ENCODE assay signal across 19 cellular contexts in genomic region chr10:100168313-100168643, GRCh38. TPM values are rescaled to one million over a fixed set of nuclear protein-coding genes. Genes with fewer than 3 reads are reported as not detected.
DNase-seq lines count a peak whose midpoint lies in the region; TF ChIP-seq lines count a peak whose summit lies in the region.
"Had no signal": no experiment of that assay in that cellular context is flagged by ENCODE, and none has a peak within 500 bp of the region (broad histone marks: within the 10 kb centered on the region; RNA-seq: fewer than 3 reads in every experiment).

No MANE protein-coding gene starts in this region.

- peaks cover 58% of the 10 kb centered on the region for H3K4me1 Mint-ChIP-seq in activated T-cell treated with anti-CD3 and anti-CD28 coated beads, Interleukin-2, amount 50 U/mL, for 24 hours (ENCODE audit: low read depth)
- H3K4me1 Mint-ChIP-seq in immature natural killer cell = peaks cover 21 to 30% of the 10 kb centered on the region in 2 donors
- H3K4me1 Mint-ChIP-seq in stimulated activated naive CD8-positive, alpha-beta T cell treated with anti-CD3 and anti-CD28 coated beads, Interleukin-15, Interleukin-2, amounts not matched to agents 100 ng/mL and 50 ng/mL, for 24 hours (ENCODE audit: low read depth) = peaks cover 45% of the 10 kb centered on the region

- no peaks in the 10 kb centered on the region for H3K27me3 Mint-ChIP-seq in activated T-cell treated with anti-CD3 and anti-CD28 coated beads, Interleukin-2, amount 50 U/mL, for 24 hours
- H3K27me3 Mint-ChIP-seq in immature natural killer cell (ENCODE audit: low read depth in 3 of 3) = peaks cover 0 to 2% (median 0%) of the 10 kb centered on the region in 3 donors
- H3K27me3 Mint-ChIP-seq in stimulated activated naive CD8-positive, alpha-beta T cell treated with anti-CD3 and anti-CD28 coated beads, Interleukin-15, Interleukin-2, amounts not matched to agents 100 ng/mL and 50 ng/mL, for 24 hours = no peaks in the 10 kb centered on the region
- H3K27me3 Mint-ChIP-seq: activated B cell treated with CpG ODN at 0.5 μM for 24 hours had no signal

- H3K9me3 Mint-ChIP-seq in activated T-cell treated with anti-CD3 and anti-CD28 coated beads, Interleukin-2, amount 50 U/mL, for 24 hours = peaks cover 3% of the 10 kb centered on the region
- no peaks in the 10 kb centered on the region for H3K9me3 Mint-ChIP-seq in immature natural killer cell
- H3K9me3 Mint-ChIP-seq in stimulated activated naive CD8-positive, alpha-beta T cell treated with anti-CD3 and anti-CD28 coated beads, Interleukin-15, Interleukin-2, amounts not matched to agents 100 ng/mL and 50 ng/mL, for 24 hours = peaks cover 6% of the 10 kb centered on the region
- H3K9me3 Mint-ChIP-seq: activated B cell treated with CpG ODN at 0.5 μM for 24 hours had no signal

- H3K27ac Mint-ChIP-seq in activated T-cell treated with anti-CD3 and anti-CD28 coated beads, Interleukin-2, amount 50 U/mL, for 24 hours = peak overlapping the region; percentile 61
- H3K27ac Mint-ChIP-seq in immature natural killer cell = peak overlapping the region; percentile 88 to 95 (median 90)
- H3K27ac Mint-ChIP-seq in stimulated activated naive CD8-positive, alpha-beta T cell treated with anti-CD3 and anti-CD28 coated beads, Interleukin-15, Interleukin-2, amounts not matched to agents 100 ng/mL and 50 ng/mL, for 24 hours = peak overlapping the region; percentile 80
- H3K27ac Mint-ChIP-seq: activated B cell treated with CpG ODN at 0.5 μM for 24 hours had no signal

- H3K4me3 Mint-ChIP-seq in activated T-cell treated with anti-CD3 and anti-CD28 coated beads, Interleukin-2, amount 50 U/mL, for 24 hours = peak overlapping the region; percentile 13
- H3K4me3 Mint-ChIP-seq in immature natural killer cell = peak overlapping the region in 4 of 5 donors; percentile 69 to 86 (median 84)
- peak overlapping the region; percentile 39 for H3K4me3 Mint-ChIP-seq in stimulated activated naive CD8-positive, alpha-beta T cell treated with anti-CD3 and anti-CD28 coated beads, Interleukin-15, Interleukin-2, amounts not matched to agents 100 ng/mL and 50 ng/mL, for 24 hours
- H3K4me3 Mint-ChIP-seq: activated B cell treated with CpG ODN at 0.5 μM for 24 hours had no signal

- no peak for TF ChIP-seq CTCF in VCaP (conservative IDR thresholded peaks at IDR 0.05)

- peak overlapping the region; percentile 41 for H3K27ac ChIP-seq in VCaP
- H3K27ac ChIP-seq: coronary artery, PC-9 had no signal

- peaks cover 85% of the 10 kb centered on the region for H3K36me3 Mint-ChIP-seq in activated T-cell treated with anti-CD3 and anti-CD28 coated beads, Interleukin-2, amount 50 U/mL, for 24 hours (ENCODE audit: low read depth)
- H3K36me3 Mint-ChIP-seq in immature natural killer cell = peaks cover 14 to 29% (median 14%) of the 10 kb centered on the region in 3 donors
- peaks cover 71% of the 10 kb centered on the region for H3K36me3 Mint-ChIP-seq in stimulated activated naive CD8-positive, alpha-beta T cell treated with anti-CD3 and anti-CD28 coated beads, Interleukin-15, Interleukin-2, amounts not matched to agents 100 ng/mL and 50 ng/mL, for 24 hours (ENCODE audit: low read depth)

- DNase-seq in activated T-cell treated with anti-CD3 and anti-CD28 coated beads, Interleukin-2, amount 50 U/mL, for 24 hours = no peak
- DNase-seq in activated T-cell treated with anti-CD3 and anti-CD28 coated beads, Interleukin-2, amount 50 U/mL, for 48 hours = no peak
- DNase-seq in immature natural killer cell (no peak), NCI-H526 treated with DMSO at 0.1 percent for 48 hours (lab: John Stamatoyannopoulos, UW) (no peak), NCI-H2029 (lab: John Stamatoyannopoulos, UW) (no peak), OCI-M2 (lab: John Stamatoyannopoulos, UW; ENCODE audit: unreplicated experiment) (no peak)
- DNase-seq: activated B cell treated with CpG ODN at 0.5 μM for 24 hours; Caco-2; erythroblast; GOT3; mesendoderm; MG63; NCI-H187 treated with DMSO at 0.1 percent for 48 hours; NCI-H526; PC-9; stimulated activated CD4-positive, alpha-beta T cell treated with anti-CD3 and anti-CD28 coated beads, Interleukin-4, amount 100 ng/mL, for 4 hours had no signal

RNA-seq across cellular contexts. Expression of gene ERLIN1, which starts 17.6 kb away (rescaled TPM):
- 10 to 100 TPM in 1 of 3 donors, 1 to 10 TPM in 2; 3.8 to 11.0 (median 9.6) TPM for polyA plus RNA-seq in immature natural killer cell

Comparison
In these comparisons a context has a peak if more than half of its experiments do, and no peak if none do; other contexts are left out.
1. H3K4me3 Mint-ChIP-seq: peak in every context shown above with its lines; median percentile 84 in immature natural killer cell; 39 in stimulated activated naive CD8-positive, alpha-beta T cell treated with anti-CD3 and anti-CD28 coated beads, Interleukin-15, Interleukin-2, amounts not matched to agents 100 ng/mL and 50 ng/mL, for 24 hours; 13 in activated T-cell treated with anti-CD3 and anti-CD28 coated beads, Interleukin-2, amount 50 U/mL, for 24 hours.